15 cellular contexts compared by ENCODE assay signal in genomic region chr1:106600626-106601025, GRCh38.
DNase-seq lines count a peak whose midpoint lies in the region; ATAC-seq and TF ChIP-seq lines count a peak whose summit lies in the region.
"Had no signal": no experiment of that assay in that cellular context is flagged by ENCODE, and none has a peak within 500 bp of the region (broad histone marks: within the 10 kb centered on the region; RNA-seq: fewer than 3 reads in every experiment).

No MANE protein-coding gene starts in this region.

- no peak for TF ChIP-seq CTCF in Peyer's patch (IDR thresholded peaks at IDR 0.05)

- no peak for TF ChIP-seq POLR2A in Peyer's patch (IDR thresholded peaks at IDR 0.05)

- DNase-seq in SHP77 treated with DMSO at 0.1 percent for 48 hours (lab: John Stamatoyannopoulos, UW) (peak; percentile 2), SHP77 (lab: John Stamatoyannopoulos, UW) (no peak), dedifferentiated amniotic fluid mesenchymal stem cell (ENCODE audit: extremely low spot score) (peak; percentile 20), left lobe of liver (ENCODE audit: low spot score) (no peak), Peyer's patch (no peak)
- no peak for DNase-seq in effector CD8-positive, alpha-beta T cell (lab: John Stamatoyannopoulos, UW)
- DNase-seq: Calu3; CD8-positive, alpha-beta T cell; DMS53; DND-41; EL; H9 had no signal

- no peak overlapping the region for H3K4me3 ChIP-seq in Peyer's patch
- H3K4me3 ChIP-seq: BLaER1 treated with 17β-estradiol and CSF1 and Interleukin-3, amounts not matched to agents 10 nM and 100 nM had no signal

- no peak overlapping the region for H3K27ac ChIP-seq in Peyer's patch
- H3K27ac ChIP-seq: BLaER1 treated with 17β-estradiol and CSF1 and Interleukin-3, amounts not matched to agents 10 nM and 100 nM had no signal

- no peaks in the 10 kb centered on the region for H3K36me3 ChIP-seq in Peyer's patch
- H3K36me3 ChIP-seq: BLaER1 treated with 17β-estradiol and CSF1 and Interleukin-3, amounts not matched to agents 10 nM and 100 nM had no signal

- no peaks in the 10 kb centered on the region for H3K27me3 ChIP-seq in Peyer's patch
- H3K27me3 ChIP-seq: BLaER1 treated with 17β-estradiol and CSF1 and Interleukin-3, amounts not matched to agents 10 nM and 100 nM had no signal

- ATAC-seq in left lobe of liver (peak; percentile 64), HG03378 (IDR thresholded peaks at IDR 0.05; ENCODE audit: unreplicated experiment) (no peak)
- ATAC-seq: CD8-positive, alpha-beta T cell; HepG2 had no signal

- H3K9me3 ChIP-seq in Peyer's patch, result no peaks in the 10 kb centered on the region
- H3K9me3 ChIP-seq: BLaER1 treated with 17β-estradiol and CSF1 and Interleukin-3, amounts not matched to agents 10 nM and 100 nM had no signal

- H3K4me1 ChIP-seq in Peyer's patch, result no peaks in the 10 kb centered on the region

Comparison
In these comparisons a context has a peak if more than half of its experiments do, and no peak if none do; other contexts are left out.
1. DNase-seq: peak in SHP77 treated with DMSO at 0.1 percent for 48 hours (single experiment) and dedifferentiated amniotic fluid mesenchymal stem cell (single experiment); none in SHP77 (0 of 2), left lobe of liver (single experiment), effector CD8-positive, alpha-beta T cell (single experiment) and Peyer's patch (0 of 3).